In genomic region chr5:149990518-149991376, GRCh38 we compare ENCODE assay signal across 1 cellular context.
A peak's percentile ranks its signal among the peaks of the same experiment; 100 is the strongest.
TF ChIP-seq lines count a peak whose summit lies in the region.

No MANE protein-coding gene starts in this region.

TF ChIP-seq in K562, 482 proteins besides CTCF, POLR2A, EP300 and RAD21 (continued from another document):
- TF ChIP-seq MTA2 (IDR thresholded peaks at IDR 0.05; ENCODE audit: low read depth): no peak
- TF ChIP-seq, protein P1, sequence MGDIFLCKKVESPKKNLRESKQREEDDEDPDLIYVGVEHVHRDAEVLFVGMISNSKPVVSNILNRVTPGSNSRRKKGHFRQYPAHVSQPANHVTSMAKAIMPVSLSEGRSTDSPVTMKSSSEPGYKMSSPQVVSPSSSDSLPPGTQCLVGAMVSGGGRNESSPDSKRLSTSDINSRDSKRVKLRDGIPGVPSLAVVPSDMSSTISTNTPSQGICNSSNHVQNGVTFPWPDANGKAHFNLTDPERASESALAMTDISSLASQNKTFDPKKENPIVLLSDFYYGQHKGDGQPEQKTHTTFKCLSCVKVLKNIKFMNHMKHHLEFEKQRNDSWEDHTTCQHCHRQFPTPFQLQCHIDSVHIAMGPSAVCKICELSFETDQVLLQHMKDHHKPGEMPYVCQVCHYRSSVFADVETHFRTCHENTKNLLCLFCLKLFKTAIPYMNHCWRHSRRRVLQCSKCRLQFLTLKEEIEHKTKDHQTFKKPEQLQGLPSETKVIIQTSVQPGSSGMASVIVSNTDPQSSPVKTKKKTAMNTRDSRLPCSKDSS (IDR thresholded peaks at IDR 0.05; ENCODE audit: low read depth, partially characterized antibody): no peak
- 0 out of 2 replicates have a peak, but pooled peaks have one; percentile 17 for TF ChIP-seq ZBTB33 (CRISPR knock-in tag; IDR thresholded peaks at IDR 0.05)
- TF ChIP-seq ESRRA (IDR thresholded peaks at IDR 0.05; ENCODE audit: borderline replicate concordance, low read depth): no peak
- no peak for TF ChIP-seq ZFP30 (CRISPR knock-in tag; IDR thresholded peaks at IDR 0.05; ENCODE audit: borderline replicate concordance)
- no peak for TF ChIP-seq FIP1L1 (IDR thresholded peaks at IDR 0.05; ENCODE audit: low read depth, low read length, poor library complexity, severe bottlenecking)
- no peak for TF ChIP-seq TCFL5 (CRISPR knock-in tag; conservative IDR thresholded peaks at IDR 0.05)
- no peak for TF ChIP-seq ZNF609 (CRISPR knock-in tag; IDR thresholded peaks at IDR 0.05; ENCODE audit: borderline replicate concordance)
- TF ChIP-seq MYNN (IDR thresholded peaks at IDR 0.05): no peak
- TF ChIP-seq MYNN (CRISPR knock-in tag; IDR thresholded peaks at IDR 0.05): no peak
- no peak for TF ChIP-seq KLF16 (IDR thresholded peaks at IDR 0.05)
- no peak for TF ChIP-seq XRCC4 (IDR thresholded peaks at IDR 0.05; ENCODE audit: extremely low read depth, insufficient read depth, insufficient read length)
- TF ChIP-seq SMC3 (conservative IDR thresholded peaks at IDR 0.05; ENCODE audit: insufficient read depth, low read depth, low read length): peak; percentile 95
- TF ChIP-seq ZKSCAN1 (IDR thresholded peaks at IDR 0.05; ENCODE audit: low read depth, low read length): no peak
- TF ChIP-seq OTX1 (CRISPR knock-in tag; IDR thresholded peaks at IDR 0.05): no peak
- no peak for TF ChIP-seq PRPF4 (IDR thresholded peaks at IDR 0.05; ENCODE audit: insufficient read depth, low read depth, low read length, poor library complexity, severe bottlenecking)
- peak; percentile 28; the same call in 1 of the 2 replicates for TF ChIP-seq CREM (IDR thresholded peaks at IDR 0.05; ENCODE audit: low read depth)
- no peak for TF ChIP-seq KLF13 (tag; IDR thresholded peaks at IDR 0.05; ENCODE audit: borderline replicate concordance, low read depth)
- TF ChIP-seq MEF2D (tag; conservative IDR thresholded peaks at IDR 0.05; ENCODE audit: low read depth): no peak
